17 cellular contexts compared by ENCODE assay signal in genomic region chr9:112248722-112249121, GRCh38.
DNase-seq lines count a peak whose midpoint lies in the region; ATAC-seq and TF ChIP-seq lines count a peak whose summit lies in the region.
"Had no signal": no experiment of that assay in that cellular context is flagged by ENCODE, and none has a peak within 500 bp of the region (broad histone marks: within the 10 kb centered on the region; RNA-seq: fewer than 3 reads in every experiment).

No MANE protein-coding gene starts in this region.

- CTCF ChIA-PET in activated CD4-positive, alpha-beta T cell treated with anti-CD3 and anti-CD28 coated beads for 36 hours (lab: Charles Lee), result interaction anchor here (0.7 to 1.4 kb wide), 2 partner anchors 17 to 174 kb away, joined by 4 read pairs; no protein-coding TSS in a partner anchor

- no peaks in the 10 kb centered on the region for H3K9me3 ChIP-seq in skeletal muscle satellite cell (replicated peaks; ENCODE audit: low read length)
- H3K9me3 ChIP-seq: gastroesophageal sphincter, SJCRH30, upper lobe of right lung had no signal

- H3K4me2 ChIP-seq in skeletal muscle satellite cell (ENCODE audit: low read length), result peak overlapping the region; percentile 76

- DNase-seq in activated CD4-positive, alpha-beta T cell treated with anti-CD3 and anti-CD28 coated beads for 36 hours, result no peak
- DNase-seq in activated CD4-positive, alpha-beta T cell treated with anti-CD3 and anti-CD28 coated beads, Interleukin-2, amount 50 U/mL, for 1 hour, result no peak
- DNase-seq in epithelial cell of prostate (ENCODE audit: low read depth, low spot score) (peak; percentile 41), mesenteric fat pad (ENCODE audit: low spot score) (no peak), SKM-1 treated with dmso at 0.1 percent for 144 hours (lab: John Stamatoyannopoulos, UW; ENCODE audit: unreplicated experiment) (no peak), HK-2 (ENCODE audit: unreplicated experiment) (no peak)
- DNase-seq: activated CD4-positive, CD25-positive, alpha-beta regulatory T cell; DMS153; H9; naive thymus-derived CD4-positive, alpha-beta T cell; NCI-H146; NCI-H526; SJCRH30; upper lobe of right lung had no signal

- H3K27me3 ChIP-seq in skeletal muscle satellite cell (ENCODE audit: control insufficient read depth, insufficient read depth, low read length), result no peaks in the 10 kb centered on the region
- H3K27me3 ChIP-seq: gastroesophageal sphincter, SJCRH30, upper lobe of right lung had no signal

- H3K36me3 Mint-ChIP-seq in activated CD4-positive, alpha-beta T cell treated with anti-CD3 and anti-CD28 coated beads for 36 hours (ENCODE audit: low read depth), result peaks cover 39% of the 10 kb centered on the region

- intact Hi-C loops in activated CD4-positive, alpha-beta T cell treated with anti-CD3 and anti-CD28 coated beads for 36 hours (cut with DNase I, micrococcal nuclease), result loop anchor here (2.0 to 5.0 kb wide), 3 partner anchors 30 to 84 kb away; partner anchors contain the start of gene PTBP3 (in 1 of the 2)

- peak overlapping the region; percentile 17 for H3K27ac Mint-ChIP-seq in activated CD4-positive, alpha-beta T cell treated with anti-CD3 and anti-CD28 coated beads for 36 hours

- H3K9ac ChIP-seq in skeletal muscle satellite cell (ENCODE audit: low read depth, low read length), result peak overlapping the region; percentile 43

- peaks cover 27% of the 10 kb centered on the region for H3K4me1 ChIP-seq in skeletal muscle satellite cell (ENCODE audit: control insufficient read depth, insufficient read depth, low read length)
- H3K4me1 ChIP-seq: gastroesophageal sphincter, SJCRH30, upper lobe of right lung had no signal

- H3K9me3 Mint-ChIP-seq in activated CD4-positive, alpha-beta T cell treated with anti-CD3 and anti-CD28 coated beads for 36 hours (ENCODE audit: low read depth), result no peaks in the 10 kb centered on the region
- H3K9me3 Mint-ChIP-seq: H9; naive thymus-derived CD4-positive, alpha-beta T cell had no signal

- H3K4me3 Mint-ChIP-seq in activated CD4-positive, alpha-beta T cell treated with anti-CD3 and anti-CD28 coated beads for 36 hours, result no peak overlapping the region
- H3K4me3 Mint-ChIP-seq: H9; naive thymus-derived CD4-positive, alpha-beta T cell had no signal

- H3K27ac ChIP-seq in epithelial cell of prostate, result peak overlapping the region; percentile 93
- H3K27ac ChIP-seq: gastroesophageal sphincter, SJCRH30, upper lobe of right lung had no signal

- H3K4me3 ChIP-seq in skeletal muscle satellite cell (ENCODE audit: low read length), result peak overlapping the region; percentile 51
- H3K4me3 ChIP-seq: gastroesophageal sphincter, SJCRH30, upper lobe of right lung had no signal

- ATAC-seq in activated CD4-positive, alpha-beta T cell treated with anti-CD3 and anti-CD28 coated beads for 36 hours, result peak; percentile 47
- ATAC-seq in SK-N-SH treated with all-trans-retinoic acid at 6 μM for 48 hours, result peak; percentile 57
- ATAC-seq: gastroesophageal sphincter; naive thymus-derived CD4-positive, alpha-beta T cell; upper lobe of right lung had no signal

- H3K4me1 Mint-ChIP-seq in activated CD4-positive, alpha-beta T cell treated with anti-CD3 and anti-CD28 coated beads for 36 hours, result peaks cover 32% of the 10 kb centered on the region
- H3K4me1 Mint-ChIP-seq: H9 had no signal

- POLR2A ChIA-PET in activated CD4-positive, alpha-beta T cell treated with anti-CD3 and anti-CD28 coated beads for 36 hours (lab: Charles Lee), result no interaction called here

- H3K27me3 Mint-ChIP-seq in activated CD4-positive, alpha-beta T cell treated with anti-CD3 and anti-CD28 coated beads for 36 hours, result no peaks in the 10 kb centered on the region
- H3K27me3 Mint-ChIP-seq: naive thymus-derived CD4-positive, alpha-beta T cell had no signal

- peaks cover 19% of the 10 kb centered on the region for H3K36me3 ChIP-seq in skeletal muscle satellite cell (ENCODE audit: insufficient read depth, low read length)

TF ChIP-seq in SK-N-SH treated with all-trans-retinoic acid at 6 μM for 48 hours, 23 proteins besides CTCF, POLR2A, EP300 and RAD21:
- no peak for TF ChIP-seq BACH2 (CRISPR knock-in tag; IDR thresholded peaks at IDR 0.05; ENCODE audit: borderline replicate concordance)
- no peak for TF ChIP-seq ZC3H10 (CRISPR knock-in tag; IDR thresholded peaks at IDR 0.05)
- no peak for TF ChIP-seq CSRNP3 (CRISPR knock-in tag; IDR thresholded peaks at IDR 0.05)
- no peak for TF ChIP-seq ISL1 (CRISPR knock-in tag; IDR thresholded peaks at IDR 0.05)
- TF ChIP-seq RARB (CRISPR knock-in tag; IDR thresholded peaks at IDR 0.05), result no peak
- no peak for TF ChIP-seq ESRRG (CRISPR knock-in tag; IDR thresholded peaks at IDR 0.05)
- no peak for TF ChIP-seq SNAI2 (CRISPR knock-in tag; IDR thresholded peaks at IDR 0.05)
- TF ChIP-seq TOX (CRISPR knock-in tag; IDR thresholded peaks at IDR 0.05; ENCODE audit: borderline replicate concordance), result no peak
- no peak for TF ChIP-seq ZFP3 (CRISPR knock-in tag; IDR thresholded peaks at IDR 0.05)
- TF ChIP-seq GLIS3 (CRISPR knock-in tag; IDR thresholded peaks at IDR 0.05), result no peak
- TF ChIP-seq PATZ1 (CRISPR knock-in tag; IDR thresholded peaks at IDR 0.05; ENCODE audit: borderline replicate concordance), result no peak
- TF ChIP-seq TSHZ2 (CRISPR knock-in tag; IDR thresholded peaks at IDR 0.05), result no peak
- TF ChIP-seq POU6F1 (CRISPR knock-in tag; IDR thresholded peaks at IDR 0.05; ENCODE audit: borderline replicate concordance, low read depth), result no peak
- TF ChIP-seq ZNF8 (CRISPR knock-in tag; IDR thresholded peaks at IDR 0.05), result no peak
- no peak for TF ChIP-seq ZNF70 (CRISPR knock-in tag; IDR thresholded peaks at IDR 0.05)
- no peak for TF ChIP-seq OSR1 (CRISPR knock-in tag; IDR thresholded peaks at IDR 0.05)
- no peak for TF ChIP-seq PPARA (CRISPR knock-in tag; IDR thresholded peaks at IDR 0.05; ENCODE audit: borderline replicate concordance)
